In the genomic region with DNA sequence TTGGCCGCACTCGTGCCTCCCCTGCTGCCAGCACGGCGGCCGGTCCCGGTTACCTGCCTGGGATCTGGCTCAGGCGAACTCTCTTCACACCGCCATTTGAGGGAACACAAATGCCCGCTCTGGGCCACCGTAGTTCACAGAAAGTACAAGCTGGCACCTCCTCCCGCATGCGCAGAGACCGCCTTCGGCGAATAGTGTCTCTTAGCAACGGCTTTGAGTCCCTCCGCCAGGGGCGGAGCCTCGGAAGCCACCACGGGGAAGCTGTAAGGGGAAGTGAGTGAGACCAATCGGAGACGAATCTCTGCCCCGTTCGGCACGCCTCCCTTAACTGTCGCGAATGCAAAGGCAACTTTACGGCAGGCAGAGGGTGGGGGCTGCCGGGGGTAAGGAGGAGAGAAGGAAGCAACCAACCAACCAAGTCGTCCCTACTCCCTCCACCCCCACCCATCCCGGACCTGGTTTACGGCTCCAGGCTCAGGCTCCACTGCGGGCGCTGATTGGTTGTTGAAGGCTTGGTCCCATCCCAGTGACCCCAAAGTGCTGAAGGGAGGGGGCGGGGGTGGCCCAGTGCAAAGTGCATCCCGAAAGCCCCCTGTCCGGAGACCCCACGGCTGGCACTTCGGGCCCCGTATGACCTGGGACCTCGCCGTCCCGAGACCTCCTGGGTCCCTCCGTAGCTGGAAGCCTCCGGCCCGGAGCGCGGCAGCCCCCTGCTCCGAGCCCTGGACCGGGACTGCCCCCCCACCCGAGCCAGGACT, we compare ENCODE assay signal across 8 cellular contexts. TPM values are rescaled to one million over a fixed set of nuclear protein-coding genes. Genes with fewer than 3 reads are reported as not detected.
DNase-seq lines count a peak whose midpoint lies in the region; ATAC-seq, FAIRE-seq and TF ChIP-seq lines count a peak whose summit lies in the region.

A gene with protein sequence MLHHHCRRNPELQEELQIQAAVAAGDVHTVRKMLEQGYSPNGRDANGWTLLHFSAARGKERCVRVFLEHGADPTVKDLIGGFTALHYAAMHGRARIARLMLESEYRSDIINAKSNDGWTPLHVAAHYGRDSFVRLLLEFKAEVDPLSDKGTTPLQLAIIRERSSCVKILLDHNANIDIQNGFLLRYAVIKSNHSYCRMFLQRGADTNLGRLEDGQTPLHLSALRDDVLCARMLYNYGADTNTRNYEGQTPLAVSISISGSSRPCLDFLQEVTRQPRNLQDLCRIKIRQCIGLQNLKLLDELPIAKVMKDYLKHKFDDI (plus strand): TSS at position 526 of the 758 bp plus-strand sequence. CDS start 9,628 bp downstream, outside the sequence.
A gene with protein sequence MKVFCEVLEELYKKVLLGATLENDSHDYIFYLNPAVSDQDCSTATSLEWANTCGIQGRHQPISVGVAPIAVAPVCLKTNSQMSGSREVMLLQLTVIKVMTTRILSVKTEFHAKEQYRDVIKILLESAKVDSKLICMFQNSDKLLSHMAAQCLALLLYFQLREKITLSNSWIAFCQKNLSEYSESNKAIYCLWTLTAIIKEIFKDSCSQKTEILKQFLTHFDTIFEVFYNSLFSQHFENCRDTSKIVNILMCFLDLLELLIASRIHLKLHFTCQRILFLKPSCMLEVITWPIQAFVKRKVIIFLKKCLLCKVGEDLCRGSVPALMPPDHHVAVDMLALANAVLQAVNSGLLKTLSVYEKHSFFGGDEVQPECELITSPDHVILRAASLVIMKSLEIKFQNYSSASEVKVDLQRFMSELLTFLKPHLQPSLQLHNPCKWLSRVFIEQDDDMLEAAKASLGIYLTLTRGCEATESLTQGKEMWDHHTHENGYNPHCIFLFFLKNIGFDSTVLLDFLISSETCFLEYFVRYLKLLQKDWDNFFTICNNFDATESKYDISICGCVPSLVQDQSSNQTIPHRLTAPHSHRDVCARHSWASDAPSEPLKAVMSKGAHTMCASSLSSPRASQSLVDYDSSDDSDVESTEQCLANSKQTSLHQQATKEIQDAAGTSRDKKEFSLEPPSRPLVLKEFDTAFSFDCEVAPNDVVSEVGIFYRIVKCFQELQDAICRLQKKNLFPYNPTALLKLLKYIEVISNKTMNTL (minus strand): TSS at position 121 of the 758 bp plus-strand sequence. CDS start 21,342 bp downstream, outside the sequence.

- no peak for TF ChIP-seq CTCF in BE2C (IDR thresholded peaks at IDR 0.05; ENCODE audit: low read depth, low read length)

- ATAC-seq in HG03460 (IDR thresholded peaks at IDR 0.05; ENCODE audit: unreplicated experiment), result peak; percentile 88

- peaks cover 4% of the 10 kb centered on the region; the same call in 1 of the 2 replicates for H3K4me1 ChIP-seq in BE2C

- no peaks in the 10 kb centered on the region for H3K36me3 ChIP-seq in BE2C

- FAIRE-seq in colon (lab: Jason Lieb, UNC), result peak; percentile 68

- DNase-seq in BE2C (peak; percentile 100), GM19240 (ENCODE audit: insufficient read length, low spot score) (peak; percentile 63), NCI-H526 (lab: John Stamatoyannopoulos, UW) (peak; percentile 100), kidney tubule cell (ENCODE audit: low spot score) (peak; percentile 100)
- DNase-seq in activated CD4-positive, alpha-beta T cell treated with anti-CD3 and anti-CD28 coated beads for 48 hours, result peak; percentile 100
- DNase-seq in stimulated activated CD4-positive, alpha-beta T cell treated with anti-CD3 and anti-CD28 coated beads, Interleukin-1b, Interleukin-23, amount 100 ng/mL, for 24 hours (ENCODE audit: low read depth in 4 of 4, low spot score in 1 of 4), result peak; percentile 96 to 99 (median 98)

- H3K9me3 ChIP-seq in BE2C, result no peaks in the 10 kb centered on the region

- peak within 1 kb of the TSS; percentile 94 for H3K4me3 ChIP-seq in BE2C (ENCODE audit: low read depth, low read length)

- H3K27me3 ChIP-seq in BE2C, result no peaks in the 10 kb centered on the region

RNA-seq across cellular contexts. Expression of the first gene that starts in this region (rescaled TPM):
- polyA plus RNA-seq in BE2C (2012; ENCODE audit: insufficient read depth, insufficient read length, low read depth), result 14.0 TPM

RNA-seq across cellular contexts. Expression of the second gene that starts in this region (rescaled TPM):
- 14.2 TPM for polyA plus RNA-seq in BE2C (2012; ENCODE audit: insufficient read depth, insufficient read length, low read depth)

Comparison
In these comparisons a context has a peak if more than half of its experiments do, and no peak if none do; other contexts are left out.
1. Peak in every context shown above with its lines: DNase-seq, ATAC-seq and H3K4me3 ChIP-seq.